ENCODE assay signal across 29 cellular contexts in the genomic region with DNA sequence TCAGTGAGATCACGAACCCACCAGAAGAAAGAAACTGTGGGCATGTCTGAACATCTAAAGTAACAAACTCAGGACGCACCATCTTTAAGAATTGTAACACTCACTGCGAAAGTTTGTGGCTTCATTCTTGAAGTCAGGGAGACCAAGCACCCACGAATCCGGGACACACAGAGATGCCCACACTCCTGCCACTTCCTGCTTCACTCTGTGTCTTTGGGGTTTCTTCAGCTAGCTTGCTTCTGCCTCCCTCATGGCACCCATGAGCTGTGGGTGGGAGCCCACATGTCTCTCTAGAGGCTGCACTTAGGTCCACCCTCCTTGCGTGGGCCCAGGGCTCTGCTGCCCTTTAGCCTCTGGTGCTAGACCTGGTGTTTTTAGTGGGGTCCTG.
DNase-seq lines count a peak whose midpoint lies in the region; ATAC-seq and TF ChIP-seq lines count a peak whose summit lies in the region.
"Had no signal": no experiment of that assay in that cellular context is flagged by ENCODE, and none has a peak within 500 bp of the region (broad histone marks: within the 10 kb centered on the region; RNA-seq: fewer than 3 reads in every experiment).

No MANE protein-coding gene starts in this region.

- no peaks in the 10 kb centered on the region for H3K27me3 ChIP-seq in neuronal stem cell (ENCODE audit: control insufficient read depth in 3 of 3, insufficient read depth in 3 of 3, low read depth in 1 of 3, low read length in 3 of 3)
- H3K27me3 ChIP-seq: BLaER1 treated with 17β-estradiol and CSF1 and Interleukin-3, amounts not matched to agents 10 nM and 100 nM had no signal

- no peak for TF ChIP-seq CTCF in activated CD8-positive, alpha-beta T cell treated with anti-CD3 and anti-CD28 coated beads for 36 hours (IDR thresholded peaks at IDR 0.05)
- TF ChIP-seq CTCF in coronary artery (IDR thresholded peaks at IDR 0.05) (no peak), glutamatergic neuron (IDR thresholded peaks at IDR 0.05; ENCODE audit: partially characterized antibody, unreplicated experiment) (no peak)

- H3K4me1 ChIP-seq in neuronal stem cell (ENCODE audit: control insufficient read depth in 2 of 2, insufficient read depth in 1 of 2, low read depth in 1 of 2, low read length in 2 of 2) = no peaks in the 10 kb centered on the region
- H3K4me1 ChIP-seq: A549; BLaER1 treated with 17β-estradiol and CSF1 and Interleukin-3, amounts not matched to agents 10 nM and 100 nM; Caco-2; SJSA1 had no signal

- peaks cover 4 to 5% of the 10 kb centered on the region in 2 donors for H3K9me3 ChIP-seq in neuronal stem cell (replicated peaks in 1 of 2; ENCODE audit: control insufficient read depth in 2 of 2, insufficient read depth in 1 of 2, low read depth in 1 of 2, low read length in 2 of 2)
- H3K9me3 ChIP-seq: A549 had no signal

- no peak overlapping the region for H3K4ac ChIP-seq in neuronal stem cell (ENCODE audit: low read length)

- intact Hi-C loops in activated CD8-positive, alpha-beta T cell treated with anti-CD3 and anti-CD28 coated beads for 36 hours (cut with micrococcal nuclease) = no loop called here

- H3K23ac ChIP-seq in neuronal stem cell (ENCODE audit: low read depth, low read length, poor library complexity) = no peak overlapping the region

- H2BK15ac ChIP-seq in neuronal stem cell (ENCODE audit: low read length) = no peak overlapping the region

- no peak overlapping the region for H3K9ac ChIP-seq in neuronal stem cell (ENCODE audit: low read depth, low read length, poor library complexity)
- H3K9ac ChIP-seq: BLaER1 treated with 17β-estradiol and CSF1 and Interleukin-3, amounts not matched to agents 10 nM and 100 nM; KMS-11 had no signal

- CTCF ChIA-PET in activated CD8-positive, alpha-beta T cell treated with anti-CD3 and anti-CD28 coated beads for 36 hours (lab: Charles Lee) = no interaction called here

- DNase-seq in CD1c-positive myeloid dendritic cell (ENCODE audit: extremely low spot score) = peak; percentile 1
- peak; percentile 32 for DNase-seq in activated CD8-positive, alpha-beta T cell treated with anti-CD3 and anti-CD28 coated beads for 36 hours
- peak; percentile 20 for DNase-seq in islet precursor cell
- DNase-seq in neuronal stem cell (ENCODE audit: low spot score) = no peak
- no peak for DNase-seq in coronary artery (ENCODE audit: low spot score)
- DNase-seq in glutamatergic neuron = no peak
- DNase-seq: AML-193; Caco-2; CD4-positive, alpha-beta memory T cell; DMS 273 treated with DMSO at 0.1 percent for 48 hours; DMS79; EL; GF-D8; GOT3; HCEC 1CT; MM.1S; NCI-H2029; NCI-H446; NCI-H524 treated with DMSO at 0.1 percent for 48 hours; NCI-H774; Right ventricle myocardium superior; RPMI8226 had no signal

- no peak overlapping the region for H2BK12ac ChIP-seq in neuronal stem cell (ENCODE audit: low read length)

- ATAC-seq in activated CD8-positive, alpha-beta T cell treated with anti-CD3 and anti-CD28 coated beads for 36 hours = peak; percentile 51
- ATAC-seq in HG02623 (IDR thresholded peaks at IDR 0.05; ENCODE audit: unreplicated experiment) = no peak
- ATAC-seq: A549 had no signal

- no peak overlapping the region for H3K4me3 Mint-ChIP-seq in activated CD8-positive, alpha-beta T cell treated with anti-CD3 and anti-CD28 coated beads for 36 hours
- no peak overlapping the region for H3K4me3 Mint-ChIP-seq in glutamatergic neuron (ENCODE audit: unreplicated experiment)
- H3K4me3 Mint-ChIP-seq: CD4-positive, alpha-beta memory T cell; IgD-negative memory B cell had no signal

- H2BK5ac ChIP-seq in neuronal stem cell (ENCODE audit: low read length) = no peak overlapping the region

- H3K36me3 Mint-ChIP-seq in activated CD8-positive, alpha-beta T cell treated with anti-CD3 and anti-CD28 coated beads for 36 hours (ENCODE audit: low read depth) = no peaks in the 10 kb centered on the region
- no peaks in the 10 kb centered on the region for H3K36me3 Mint-ChIP-seq in glutamatergic neuron (ENCODE audit: unreplicated experiment)
- H3K36me3 Mint-ChIP-seq: CD4-positive, alpha-beta memory T cell had no signal

- H4K8ac ChIP-seq in neuronal stem cell (ENCODE audit: low read depth, low read length) = no peak overlapping the region

- H3K4me1 Mint-ChIP-seq in activated CD8-positive, alpha-beta T cell treated with anti-CD3 and anti-CD28 coated beads for 36 hours (ENCODE audit: low read depth) = peaks cover 2% of the 10 kb centered on the region
- no peaks in the 10 kb centered on the region for H3K4me1 Mint-ChIP-seq in glutamatergic neuron (ENCODE audit: low read depth, unreplicated experiment)
- H3K4me1 Mint-ChIP-seq: IgD-negative memory B cell had no signal

- peaks cover 1% of the 10 kb centered on the region for H3K9me3 Mint-ChIP-seq in activated CD8-positive, alpha-beta T cell treated with anti-CD3 and anti-CD28 coated beads for 36 hours
- peaks cover 3% of the 10 kb centered on the region for H3K9me3 Mint-ChIP-seq in glutamatergic neuron (ENCODE audit: unreplicated experiment)

- no peak overlapping the region for H3K27ac Mint-ChIP-seq in activated CD8-positive, alpha-beta T cell treated with anti-CD3 and anti-CD28 coated beads for 36 hours
- H3K27ac Mint-ChIP-seq in glutamatergic neuron (ENCODE audit: unreplicated experiment) = no peak overlapping the region
- H3K27ac Mint-ChIP-seq: CD4-positive, alpha-beta memory T cell; IgD-negative memory B cell had no signal

- POLR2A ChIA-PET in activated CD8-positive, alpha-beta T cell treated with anti-CD3 and anti-CD28 coated beads for 36 hours (lab: Charles Lee) = no interaction called here

- no peak overlapping the region for H3K4me2 ChIP-seq in neuronal stem cell (ENCODE audit: insufficient read depth, low read length, poor library complexity, severe bottlenecking)
- H3K4me2 ChIP-seq: A549; BLaER1 treated with 17β-estradiol and CSF1 and Interleukin-3, amounts not matched to agents 10 nM and 100 nM; KMS-11 had no signal

- WGBS in neuronal stem cell (ENCODE audit: extremely low coverage in 2 of 2, insufficient read length in 2 of 2, insufficient replicate concordance in 1 of 2), 2 donors = no CpG with 5 or more reads among the region's 6 CpGs

- no peaks in the 10 kb centered on the region for H3K27me3 Mint-ChIP-seq in activated CD8-positive, alpha-beta T cell treated with anti-CD3 and anti-CD28 coated beads for 36 hours
- H3K27me3 Mint-ChIP-seq in glutamatergic neuron (ENCODE audit: unreplicated experiment) = no peaks in the 10 kb centered on the region

- peak overlapping the region; percentile 12 for H3K18ac ChIP-seq in neuronal stem cell (ENCODE audit: low read length)

- no peaks in the 10 kb centered on the region for H3K36me3 ChIP-seq in neuronal stem cell (replicated peaks in 1 of 2; ENCODE audit: control insufficient read depth in 2 of 2, insufficient read depth in 2 of 2, low read length in 2 of 2)
- H3K36me3 ChIP-seq: BLaER1 treated with 17β-estradiol and CSF1 and Interleukin-3, amounts not matched to agents 10 nM and 100 nM; SJSA1 had no signal

- H3K14ac ChIP-seq in neuronal stem cell (ENCODE audit: low read length) = no peak overlapping the region

- no peak overlapping the region for H3K4me3 ChIP-seq in neuronal stem cell (ENCODE audit: low read length in 2 of 2)
- H3K4me3 ChIP-seq in coronary artery = no peak overlapping the region
- H3K4me3 ChIP-seq: A549; BLaER1 treated with 17β-estradiol and CSF1 and Interleukin-3, amounts not matched to agents 10 nM and 100 nM; SJSA1 had no signal

- H2BK120ac ChIP-seq in neuronal stem cell (ENCODE audit: low read depth, low read length) = no peak overlapping the region

- H4K91ac ChIP-seq in neuronal stem cell (ENCODE audit: low read depth, low read length, poor library complexity) = no peak overlapping the region

- no peaks in the 10 kb centered on the region for H3K79me1 ChIP-seq in neuronal stem cell (ENCODE audit: low read depth, low read length)

- H2AK5ac ChIP-seq in neuronal stem cell (ENCODE audit: low read depth, low read length) = peak overlapping the region; percentile 81

- H2AFZ ChIP-seq in neuronal stem cell (ENCODE audit: low read length) = no peak overlapping the region

- H3K27ac ChIP-seq in neuronal stem cell (replicated peaks; ENCODE audit: low read length) (no peak overlapping the region), coronary artery (no peak overlapping the region)
- H3K27ac ChIP-seq: BLaER1 treated with 17β-estradiol and CSF1 and Interleukin-3, amounts not matched to agents 10 nM and 100 nM; HL-60; KMS-11; SJSA1 had no signal

Comparison
In these comparisons a context has a peak if more than half of its experiments do, and no peak if none do; other contexts are left out.
1. DNase-seq: peak in CD1c-positive myeloid dendritic cell (single experiment), activated CD8-positive, alpha-beta T cell treated with anti-CD3 and anti-CD28 coated beads for 36 hours (single experiment) and islet precursor cell (single experiment); none in neuronal stem cell (single experiment), coronary artery (single experiment) and glutamatergic neuron (single experiment).